Comparison of ENCODE assay signal across 12 cellular contexts in genomic region chr1:205584732-205585131, GRCh38. TPM values are rescaled to one million over a fixed set of nuclear protein-coding genes. Genes with fewer than 3 reads are reported as not detected.
A peak's percentile ranks its signal among the peaks of the same experiment; 100 is the strongest.
DNase-seq lines count a peak whose midpoint lies in the region; ATAC-seq and TF ChIP-seq lines count a peak whose summit lies in the region.
"Had no signal": no experiment of that assay in that cellular context is flagged by ENCODE, and none has a peak within 500 bp of the region (broad histone marks: within the 10 kb centered on the region; RNA-seq: fewer than 3 reads in every experiment).

No MANE protein-coding gene starts in this region.

- H3K4me3 ChIP-seq in Loucy (ENCODE audit: low read length, poor library complexity, severe bottlenecking) (no peak overlapping the region), endodermal cell (ENCODE audit: low read length) (no peak overlapping the region), smooth muscle cell (no peak overlapping the region)
- H3K4me3 ChIP-seq: BLaER1 had no signal

- CTCF ChIA-PET in activated CD8-positive, alpha-beta memory T cell treated with anti-CD3 and anti-CD28 coated beads, Interleukin-2, amount 10 ng/mL, durations not matched to agents 7 days and 5 days (lab: Charles Lee), result interaction anchor here (11.8 kb wide), 1 partner anchor 72 kb away, joined by 465 read pairs; no protein-coding TSS in a partner anchor

- H3K4me2 ChIP-seq in Loucy (ENCODE audit: low read depth, low read length, poor library complexity, severe bottlenecking), result no peak overlapping the region
- H3K4me2 ChIP-seq in smooth muscle cell, result no peak overlapping the region
- H3K4me2 ChIP-seq: BLaER1 had no signal

- no peak overlapping the region for H3K27ac ChIP-seq in endodermal cell (ENCODE audit: low read depth, low read length)
- H3K27ac ChIP-seq in smooth muscle cell (ENCODE audit: low read depth), result no peak overlapping the region
- H3K27ac ChIP-seq: BLaER1 had no signal

- no peaks in the 10 kb centered on the region for H3K27me3 Mint-ChIP-seq in activated CD8-positive, alpha-beta memory T cell treated with anti-CD3 and anti-CD28 coated beads, Interleukin-2, amount 10 ng/mL, durations not matched to agents 7 days and 5 days
- peaks cover 17% of the 10 kb centered on the region for H3K27me3 Mint-ChIP-seq in endodermal cell (ENCODE audit: insufficient read depth)

- H2AFZ ChIP-seq in Loucy (ENCODE audit: low read length) (no peak overlapping the region), smooth muscle cell (ENCODE audit: low read depth) (no peak overlapping the region)

- H3K9ac ChIP-seq in Loucy (ENCODE audit: low read depth, low read length, poor library complexity, severe bottlenecking) (no peak overlapping the region), endodermal cell (ENCODE audit: extremely low read depth, low read length, poor library complexity, severe bottlenecking) (no peak overlapping the region), smooth muscle cell (ENCODE audit: low read depth) (no peak overlapping the region)
- H3K9ac ChIP-seq: BLaER1 had no signal

- H3K27me3 ChIP-seq in Loucy (ENCODE audit: insufficient read depth, low read length, poor library complexity, severe bottlenecking) (no peaks in the 10 kb centered on the region), endodermal cell (ENCODE audit: control insufficient read depth, insufficient read depth, low read length, poor library complexity, severe bottlenecking) (peaks cover 37% of the 10 kb centered on the region), smooth muscle cell (ENCODE audit: low read depth) (peaks cover 26% of the 10 kb centered on the region)
- H3K27me3 ChIP-seq: BLaER1 had no signal

- H3K27ac Mint-ChIP-seq in activated CD8-positive, alpha-beta memory T cell treated with anti-CD3 and anti-CD28 coated beads, Interleukin-2, amount 10 ng/mL, durations not matched to agents 7 days and 5 days, result no peak overlapping the region
- no peak overlapping the region for H3K27ac Mint-ChIP-seq in endodermal cell
- H3K27ac Mint-ChIP-seq: stimulated activated effector memory CD8-positive, alpha-beta T cell treated with anti-CD3 and anti-CD28 coated beads, Interleukin-12 subunit alpha, Interleukin-12 subunit beta, amount 100 ng/mL, for 72 hours had no signal

- H3F3A ChIP-seq in Loucy (ENCODE audit: low read depth) (no peaks in the 10 kb centered on the region), smooth muscle cell (ENCODE audit: low read depth) (no peaks in the 10 kb centered on the region)

- TF ChIP-seq CTCF in Loucy (conservative IDR thresholded peaks at IDR 0.05; ENCODE audit: low read length) (peak; percentile 75), endodermal cell (conservative IDR thresholded peaks at IDR 0.05) (peak; percentile 75), smooth muscle cell (IDR thresholded peaks at IDR 0.05; ENCODE audit: borderline replicate concordance, insufficient read depth, poor library complexity, severe bottlenecking) (peak; percentile 36)

- no peak overlapping the region for H3K4me3 Mint-ChIP-seq in activated CD8-positive, alpha-beta memory T cell treated with anti-CD3 and anti-CD28 coated beads, Interleukin-2, amount 10 ng/mL, durations not matched to agents 7 days and 5 days
- no peak overlapping the region for H3K4me3 Mint-ChIP-seq in endodermal cell
- H3K4me3 Mint-ChIP-seq: stimulated activated effector memory CD8-positive, alpha-beta T cell treated with anti-CD3 and anti-CD28 coated beads, Interleukin-12 subunit alpha, Interleukin-12 subunit beta, amount 100 ng/mL, for 72 hours had no signal

- H3K4me1 Mint-ChIP-seq in activated CD8-positive, alpha-beta memory T cell treated with anti-CD3 and anti-CD28 coated beads, Interleukin-2, amount 10 ng/mL, durations not matched to agents 7 days and 5 days, result peaks cover 16% of the 10 kb centered on the region
- H3K4me1 Mint-ChIP-seq in endodermal cell, result peaks cover 2% of the 10 kb centered on the region

- no peaks in the 10 kb centered on the region for H3K9me2 ChIP-seq in Loucy (replicated peaks; ENCODE audit: low read depth, low read length)

- 62 to 72% methylated on average over 4 to 7 of the region's 7 CpGs for WGBS in endodermal cell (ENCODE audit: insufficient coverage in 1 of 2, insufficient read length in 1 of 2), 2 experiments
- 49% methylated on average over 7 of the region's 7 CpGs for WGBS in smooth muscle cell (ENCODE audit: low lambda C conversion rate)

- H3K9me3 ChIP-seq in Loucy (ENCODE audit: insufficient read depth, low read depth, low read length) (no peaks in the 10 kb centered on the region), endodermal cell (ENCODE audit: control insufficient read depth, low read length) (no peaks in the 10 kb centered on the region), smooth muscle cell (replicated peaks; ENCODE audit: low read depth) (no peaks in the 10 kb centered on the region)
- H3K9me3 ChIP-seq: BLaER1 had no signal

- H3K79me2 ChIP-seq in Loucy (ENCODE audit: insufficient read depth, low read length) (no peaks in the 10 kb centered on the region), smooth muscle cell (ENCODE audit: low read depth) (no peaks in the 10 kb centered on the region)

- no peak for ATAC-seq in activated CD8-positive, alpha-beta memory T cell treated with anti-CD3 and anti-CD28 coated beads, Interleukin-2, amount 10 ng/mL, durations not matched to agents 7 days and 5 days
- ATAC-seq: stimulated activated effector memory CD8-positive, alpha-beta T cell treated with anti-CD3 and anti-CD28 coated beads, Interleukin-12 subunit alpha, Interleukin-12 subunit beta, amount 100 ng/mL, for 72 hours had no signal

- H3K36me3 Mint-ChIP-seq in activated CD8-positive, alpha-beta memory T cell treated with anti-CD3 and anti-CD28 coated beads, Interleukin-2, amount 10 ng/mL, durations not matched to agents 7 days and 5 days, result no peaks in the 10 kb centered on the region
- H3K36me3 Mint-ChIP-seq in endodermal cell (ENCODE audit: low read depth), result no peaks in the 10 kb centered on the region
- H3K36me3 Mint-ChIP-seq: stimulated activated effector memory CD8-positive, alpha-beta T cell treated with anti-CD3 and anti-CD28 coated beads, Interleukin-12 subunit alpha, Interleukin-12 subunit beta, amount 100 ng/mL, for 72 hours had no signal

- no peaks in the 10 kb centered on the region for H4K20me1 ChIP-seq in Loucy (ENCODE audit: insufficient read depth, low read length, poor library complexity, severe bottlenecking)
- H4K20me1 ChIP-seq in smooth muscle cell (ENCODE audit: low read depth), result no peaks in the 10 kb centered on the region
- H4K20me1 ChIP-seq: BLaER1 had no signal

- H3K9me3 Mint-ChIP-seq in activated CD8-positive, alpha-beta memory T cell treated with anti-CD3 and anti-CD28 coated beads, Interleukin-2, amount 10 ng/mL, durations not matched to agents 7 days and 5 days (ENCODE audit: low read depth), result no peaks in the 10 kb centered on the region
- no peaks in the 10 kb centered on the region for H3K9me3 Mint-ChIP-seq in endodermal cell
- H3K9me3 Mint-ChIP-seq: stimulated activated effector memory CD8-positive, alpha-beta T cell treated with anti-CD3 and anti-CD28 coated beads, Interleukin-12 subunit alpha, Interleukin-12 subunit beta, amount 100 ng/mL, for 72 hours had no signal

- DNase-seq in activated CD8-positive, alpha-beta memory T cell treated with anti-CD3 and anti-CD28 coated beads for 24 hours, result peak; percentile 54
- no peak for DNase-seq in activated CD8-positive, alpha-beta memory T cell treated with anti-CD3 and anti-CD28 coated beads, Interleukin-2, amount 10 ng/mL, durations not matched to agents 7 days and 5 days
- DNase-seq in endodermal cell, result peak; percentile 70
- DNase-seq in smooth muscle cell (lab: John Stamatoyannopoulos, UW; ENCODE audit: unreplicated experiment), result no peak
- DNase-seq in SHP77 treated with DMSO at 0.1 percent for 48 hours (lab: John Stamatoyannopoulos, UW), result no peak
- no peak for DNase-seq in iPS-NIHi11 (ENCODE audit: low spot score)
- no peak for DNase-seq in NCI-H2196 (lab: John Stamatoyannopoulos, UW; ENCODE audit: unreplicated experiment)
- DNase-seq: NCI-H446 treated with DMSO at 0.1 percent for 48 hours, T-helper 1 cell had no signal

- H3K36me3 ChIP-seq in Loucy (ENCODE audit: insufficient read depth, low read length), result no peaks in the 10 kb centered on the region
- H3K36me3 ChIP-seq in endodermal cell (ENCODE audit: control insufficient read depth, insufficient read depth, low read length), result no peaks in the 10 kb centered on the region
- no peaks in the 10 kb centered on the region for H3K36me3 ChIP-seq in smooth muscle cell (ENCODE audit: low read depth)
- H3K36me3 ChIP-seq: BLaER1 had no signal

- H3K4me1 ChIP-seq in Loucy (ENCODE audit: insufficient read depth, low read length, poor library complexity, severe bottlenecking), result peaks cover 16% of the 10 kb centered on the region
- no peaks in the 10 kb centered on the region for H3K4me1 ChIP-seq in endodermal cell (ENCODE audit: control insufficient read depth, insufficient read depth, low read length)
- no peaks in the 10 kb centered on the region for H3K4me1 ChIP-seq in smooth muscle cell (ENCODE audit: low read depth)

RNA-seq across cellular contexts. Expression of gene ELK4, which starts 47.1 kb away (rescaled TPM):
- 10 to 100 TPM; 70.9 to 79.7 TPM for total RNA-seq in activated CD8-positive, alpha-beta memory T cell treated with anti-CD3 and anti-CD28 coated beads, Interleukin-2, amount 10 ng/mL, durations not matched to agents 7 days and 5 days
- total RNA-seq in endodermal cell (10 to 100 TPM; 29.6 to 41.6 TPM), smooth muscle cell (15.5 and 16.6 TPM in 2 replicates)
- 10.4 TPM for polyA plus RNA-seq in endodermal cell (2013, experiment 1 of 2)
- polyA plus RNA-seq in endodermal cell (2013, experiment 2 of 2), result 12.1 TPM
- polyA plus RNA-seq in smooth muscle cell, result 3.6 and 3.7 TPM in 2 replicates

Comparison
In these comparisons a context has a peak if more than half of its experiments do, and no peak if none do; other contexts are left out.
1. DNase-seq: peak in activated CD8-positive, alpha-beta memory T cell treated with anti-CD3 and anti-CD28 coated beads for 24 hours (single experiment) and endodermal cell (single experiment); none in activated CD8-positive, alpha-beta memory T cell treated with anti-CD3 and anti-CD28 coated beads, Interleukin-2, amount 10 ng/mL, durations not matched to agents 7 days and 5 days (single experiment), smooth muscle cell (single experiment), SHP77 treated with DMSO at 0.1 percent for 48 hours (single experiment), iPS-NIHi11 (single experiment) and NCI-H2196 (single experiment).
2. Peak in every context shown above with its lines, with median percentiles within 50 percentile points of each other: CTCF ChIP-seq.